In genomic region chr4:8836664-8837171, GRCh38 we compare ENCODE assay signal across 1 cellular context.
TF ChIP-seq lines count a peak whose summit lies in the region.

No MANE protein-coding gene starts in this region.

TF ChIP-seq in SK-N-SH, 30 proteins besides CTCF, POLR2A, EP300 and RAD21 (continued from another document):
- no peak for TF ChIP-seq REST (IDR thresholded peaks at IDR 0.05; ENCODE audit: low read depth, low read length)
- no peak for TF ChIP-seq JUND (IDR thresholded peaks at IDR 0.05)
- TF ChIP-seq RXRA (IDR thresholded peaks at IDR 0.05; ENCODE audit: borderline replicate concordance, low read depth) = no peak
- no peak for TF ChIP-seq POLR2AphosphoS5 (IDR thresholded peaks at IDR 0.05; ENCODE audit: low read depth, low read length)
- TF ChIP-seq FOXM1 (IDR thresholded peaks at IDR 0.05; ENCODE audit: low read depth) = no peak
- no peak for TF ChIP-seq IRF3 (IDR thresholded peaks at IDR 0.05; ENCODE audit: low read depth, low read length)
- no peak for TF ChIP-seq ELF1 (IDR thresholded peaks at IDR 0.05)
- TF ChIP-seq TCF12 (IDR thresholded peaks at IDR 0.05) = no peak
- TF ChIP-seq GATA2 (CRISPR knock-in tag; IDR thresholded peaks at IDR 0.05) = no peak
- no peak for TF ChIP-seq NFIC (IDR thresholded peaks at IDR 0.05; ENCODE audit: borderline replicate concordance)
- no peak for TF ChIP-seq SMC3 (IDR thresholded peaks at IDR 0.05; ENCODE audit: low read depth, low read length)
